In genomic region chr18:36627616-36628015, GRCh38 we compare ENCODE assay signal across 1 cellular context.
TF ChIP-seq lines count a peak whose summit lies in the region.

No MANE protein-coding gene starts in this region.

TF ChIP-seq in IMR-90, 13 proteins besides CTCF, POLR2A, EP300 and RAD21 (continued from another document):
- TF ChIP-seq ELK1 (IDR thresholded peaks at IDR 0.05; ENCODE audit: borderline replicate concordance, low read depth, low read length) (no peak), USF2 (IDR thresholded peaks at IDR 0.05; ENCODE audit: low read depth, low read length) (no peak), FOS (IDR thresholded peaks at IDR 0.05; ENCODE audit: low read depth, low read length) (no peak), MXI1 (IDR thresholded peaks at IDR 0.05; ENCODE audit: borderline replicate concordance, low read depth, low read length) (no peak), CEBPB (IDR thresholded peaks at IDR 0.05; ENCODE audit: low read depth, low read length) (no peak)
